In genomic region chr3:34387831-34388564, GRCh38 we compare ENCODE assay signal across 18 cellular contexts.
DNase-seq lines count a peak whose midpoint lies in the region; ATAC-seq and TF ChIP-seq lines count a peak whose summit lies in the region.
"Had no signal": no experiment of that assay in that cellular context is flagged by ENCODE, and none has a peak within 500 bp of the region (broad histone marks: within the 10 kb centered on the region; RNA-seq: fewer than 3 reads in every experiment).

No MANE protein-coding gene starts in this region.

- H3K27ac ChIP-seq in esophagus squamous epithelium (no peak overlapping the region), neuronal stem cell (replicated peaks; ENCODE audit: low read length) (no peak overlapping the region)
- H3K27ac ChIP-seq: BLaER1 treated with 17β-estradiol and CSF1 and Interleukin-3, amounts not matched to agents 10 nM and 100 nM; SJSA1; thyroid gland had no signal

- H2AFZ ChIP-seq in neuronal stem cell (ENCODE audit: low read length): no peak overlapping the region

- H2BK15ac ChIP-seq in neuronal stem cell (ENCODE audit: low read length): no peak overlapping the region

- H3K18ac ChIP-seq in neuronal stem cell (ENCODE audit: low read length): peak overlapping the region; percentile 19

- H3K4ac ChIP-seq in neuronal stem cell (ENCODE audit: low read length): no peak overlapping the region

- intact Hi-C loops in esophagus squamous epithelium (cut with DNase I): no loop called here

- TF ChIP-seq CTCF in esophagus squamous epithelium (IDR thresholded peaks at IDR 0.05): peak in 4 of 6 experiments; percentile 5 to 50 (median 24)

- H3K36me3 Mint-ChIP-seq in T-helper 2 cell treated with Interferon-gamma antibody and Interleukin-4, amounts not matched to agents 5 μg/mL and 100 μg/mL, for 36 hours (ENCODE audit: low read depth): no peaks in the 10 kb centered on the region

- H2BK12ac ChIP-seq in neuronal stem cell (ENCODE audit: low read length): no peak overlapping the region

- no peaks in the 10 kb centered on the region for H3K79me1 ChIP-seq in neuronal stem cell (ENCODE audit: low read depth, low read length)

- H3K4me1 ChIP-seq in esophagus squamous epithelium (peaks cover 0 to 8% (median 0%) of the 10 kb centered on the region in 3 donors), neuronal stem cell (ENCODE audit: control insufficient read depth in 2 of 2, insufficient read depth in 1 of 2, low read depth in 1 of 2, low read length in 2 of 2) (peaks cover 0 to 6% of the 10 kb centered on the region in 2 donors)
- H3K4me1 ChIP-seq: BLaER1 treated with 17β-estradiol and CSF1 and Interleukin-3, amounts not matched to agents 10 nM and 100 nM; SJSA1; thyroid gland had no signal

- H3K36me3 ChIP-seq in esophagus squamous epithelium (no peaks in the 10 kb centered on the region), neuronal stem cell (replicated peaks in 1 of 2; ENCODE audit: control insufficient read depth in 2 of 2, insufficient read depth in 2 of 2, low read length in 2 of 2) (no peaks in the 10 kb centered on the region)
- H3K36me3 ChIP-seq: BLaER1 treated with 17β-estradiol and CSF1 and Interleukin-3, amounts not matched to agents 10 nM and 100 nM; SJSA1; thyroid gland had no signal

- no peak overlapping the region for H2BK120ac ChIP-seq in neuronal stem cell (ENCODE audit: low read depth, low read length)

- H3K9ac ChIP-seq in neuronal stem cell (ENCODE audit: low read depth, low read length, poor library complexity): no peak overlapping the region
- H3K9ac ChIP-seq: BLaER1 treated with 17β-estradiol and CSF1 and Interleukin-3, amounts not matched to agents 10 nM and 100 nM had no signal

- H2AK5ac ChIP-seq in neuronal stem cell (ENCODE audit: low read depth, low read length): no peak overlapping the region

- H4K8ac ChIP-seq in neuronal stem cell (ENCODE audit: low read depth, low read length): no peak overlapping the region

- H3K23ac ChIP-seq in neuronal stem cell (ENCODE audit: low read depth, low read length, poor library complexity): no peak overlapping the region

- no peaks in the 10 kb centered on the region for H3K27me3 Mint-ChIP-seq in T-helper 2 cell treated with Interferon-gamma antibody and Interleukin-4, amounts not matched to agents 5 μg/mL and 100 μg/mL, for 36 hours (ENCODE audit: low read depth)

- H3K14ac ChIP-seq in neuronal stem cell (ENCODE audit: low read length): no peak overlapping the region

- no peak overlapping the region for H3K27ac Mint-ChIP-seq in T-helper 2 cell treated with Interferon-gamma antibody and Interleukin-4, amounts not matched to agents 5 μg/mL and 100 μg/mL, for 36 hours
- H3K27ac Mint-ChIP-seq: activated CD8-positive, alpha-beta T cell treated with anti-CD3 and anti-CD28 coated beads, Interleukin-2, amount 10 ng/mL, durations not matched to agents 7 days and 5 days had no signal

- in situ Hi-C loops in G401 (cut with HindIII; ENCODE audit: low sequenced_read_pairs): no loop called here

- no peaks in the 10 kb centered on the region for H3K27me3 ChIP-seq in esophagus squamous epithelium
- no peaks in the 10 kb centered on the region for H3K27me3 ChIP-seq in neuronal stem cell (ENCODE audit: control insufficient read depth in 3 of 3, insufficient read depth in 3 of 3, low read depth in 1 of 3, low read length in 3 of 3)
- H3K27me3 ChIP-seq: BLaER1 treated with 17β-estradiol and CSF1 and Interleukin-3, amounts not matched to agents 10 nM and 100 nM; SJSA1; thyroid gland had no signal

- H3K9me3 Mint-ChIP-seq in T-helper 2 cell treated with Interferon-gamma antibody and Interleukin-4, amounts not matched to agents 5 μg/mL and 100 μg/mL, for 36 hours: no peaks in the 10 kb centered on the region

- no peak overlapping the region for H3K4me2 ChIP-seq in neuronal stem cell (ENCODE audit: insufficient read depth, low read length, poor library complexity, severe bottlenecking)
- H3K4me2 ChIP-seq: BLaER1 treated with 17β-estradiol and CSF1 and Interleukin-3, amounts not matched to agents 10 nM and 100 nM had no signal

- H3K9me3 ChIP-seq in esophagus squamous epithelium (no peaks in the 10 kb centered on the region), neuronal stem cell (replicated peaks in 1 of 2; ENCODE audit: control insufficient read depth in 2 of 2, insufficient read depth in 1 of 2, low read depth in 1 of 2, low read length in 2 of 2) (no peaks in the 10 kb centered on the region)
- H3K9me3 ChIP-seq: SJSA1, thyroid gland had no signal

- no peak overlapping the region for H3K4me3 Mint-ChIP-seq in T-helper 2 cell treated with Interferon-gamma antibody and Interleukin-4, amounts not matched to agents 5 μg/mL and 100 μg/mL, for 36 hours
- H3K4me3 Mint-ChIP-seq: activated CD8-positive, alpha-beta T cell treated with anti-CD3 and anti-CD28 coated beads, Interleukin-2, amount 10 ng/mL, durations not matched to agents 7 days and 5 days had no signal

- H3K4me3 ChIP-seq in esophagus squamous epithelium (no peak overlapping the region), neuronal stem cell (ENCODE audit: low read length in 2 of 2) (no peak overlapping the region)
- H3K4me3 ChIP-seq: BLaER1 treated with 17β-estradiol and CSF1 and Interleukin-3, amounts not matched to agents 10 nM and 100 nM; SJSA1; thyroid gland had no signal

- H4K91ac ChIP-seq in neuronal stem cell (ENCODE audit: low read depth, low read length, poor library complexity): no peak overlapping the region

- no peak overlapping the region for H2BK5ac ChIP-seq in neuronal stem cell (ENCODE audit: low read length)

- H3K4me1 Mint-ChIP-seq in T-helper 2 cell treated with Interferon-gamma antibody and Interleukin-4, amounts not matched to agents 5 μg/mL and 100 μg/mL, for 36 hours (ENCODE audit: low read depth): no peaks in the 10 kb centered on the region

- DNase-seq in G401 (ENCODE audit: low spot score): peak; percentile 99
- peak; percentile 68 to 84 for DNase-seq in NCI-H524 (lab: John Stamatoyannopoulos, UW)
- no peak for DNase-seq in esophagus squamous epithelium (lab: John Stamatoyannopoulos, UW)
- DNase-seq in neuronal stem cell (ENCODE audit: low spot score): no peak
- DNase-seq in T-helper 2 cell treated with Interferon-gamma antibody and Interleukin-4, amounts not matched to agents 5 μg/mL and 100 μg/mL, for 36 hours (ENCODE audit: low spot score): no peak
- DNase-seq in DMS79 treated with DMSO at 0.1 percent for 48 hours (lab: John Stamatoyannopoulos, UW): no peak
- DNase-seq in NCI-H1048 (lab: John Stamatoyannopoulos, UW): no peak
- DNase-seq: activated CD8-positive, alpha-beta T cell treated with anti-CD3 and anti-CD28 coated beads, Interleukin-2, amount 10 ng/mL, durations not matched to agents 7 days and 5 days; activated effector memory CD4-positive, alpha-beta T cell treated with anti-CD3 and anti-CD28 coated beads, Interleukin-2, amount 50 U/mL, for 16 hours; DND-41; effector CD4-positive, alpha-beta T cell; Karpas-422; NCI-H2081 treated with DMSO at 0.1 percent for 48 hours; stimulated activated CD4-positive, alpha-beta T cell treated with anti-CD3 and anti-CD28 coated beads, Interleukin-2, amount 100 ng/mL, for 24 hours; thyroid gland had no signal

- no peak for TF ChIP-seq POLR2A in esophagus squamous epithelium (IDR thresholded peaks at IDR 0.05)

- ATAC-seq in GM18861 (IDR thresholded peaks at IDR 0.05; ENCODE audit: unreplicated experiment): no peak
- ATAC-seq: activated CD8-positive, alpha-beta T cell treated with anti-CD3 and anti-CD28 coated beads, Interleukin-2, amount 10 ng/mL, durations not matched to agents 7 days and 5 days had no signal

- 55 to 59% methylated on average over 7 of the region's 7 CpGs for WGBS in esophagus squamous epithelium, 2 donors
- WGBS in neuronal stem cell (ENCODE audit: extremely low coverage in 2 of 2, insufficient read length in 2 of 2, insufficient replicate concordance in 1 of 2), 2 donors: no CpG with 5 or more reads among the region's 7 CpGs

Comparison
In these comparisons a context has a peak if more than half of its experiments do, and no peak if none do; other contexts are left out.
1. DNase-seq: peak in G401 (single experiment) and NCI-H524 (2 of 2); none in esophagus squamous epithelium (single experiment), neuronal stem cell (single experiment), T-helper 2 cell treated with Interferon-gamma antibody and Interleukin-4, amounts not matched to agents 5 μg/mL and 100 μg/mL, for 36 hours (single experiment), DMS79 treated with DMSO at 0.1 percent for 48 hours (single experiment) and NCI-H1048 (single experiment).